In the genomic region with DNA sequence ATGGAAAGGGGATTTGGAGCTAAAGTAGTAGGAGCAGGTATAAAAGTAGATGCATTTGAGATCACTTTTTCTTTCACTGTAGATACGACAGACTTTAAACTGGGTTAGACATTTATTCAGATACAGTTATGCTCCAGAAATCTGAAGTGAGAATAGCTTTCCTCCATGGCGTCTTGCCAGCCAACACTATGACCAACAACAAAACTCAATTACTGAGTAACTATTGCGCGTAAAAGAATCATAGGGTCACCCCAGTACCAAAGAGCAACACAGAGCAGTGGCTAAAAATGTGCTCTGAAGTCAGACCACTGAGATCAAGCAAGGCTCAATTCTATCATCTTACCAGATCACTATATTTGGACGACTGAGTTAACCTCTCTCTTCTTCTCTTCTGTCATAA, we compare ENCODE assay signal across 27 cellular contexts.
"Had no signal": no experiment of that assay in that cellular context is flagged by ENCODE, and none has a peak within 500 bp of the region (broad histone marks: within the 10 kb centered on the region; RNA-seq: fewer than 3 reads in every experiment).

No MANE protein-coding gene starts in this region.

- H3K36me3 ChIP-seq: esophagus muscularis mucosa, gastroesophageal sphincter, heart right ventricle, left lung, neural progenitor cell, prostate gland, sigmoid colon, tibial nerve, upper lobe of left lung had no signal

- H3K4me2 ChIP-seq: neural progenitor cell had no signal

- H3K9me3 ChIP-seq: esophagus muscularis mucosa, gastroesophageal sphincter, heart right ventricle, left lung, mucosa of descending colon, prostate gland, sigmoid colon, testis, tibial nerve, upper lobe of left lung had no signal

- DNase-seq: cerebellar nuclear complex; dorsolateral prefrontal cortex; effector CD8-positive, alpha-beta T cell; endodermal cell; foreskin keratinocyte; heart right ventricle; hippocampal formation; left lung; mesenchymal stem cell; mucosa of descending colon; naive B cell; right cardiac atrium; sigmoid colon; stimulated activated CD4-positive, alpha-beta T cell treated with anti-CD3 and anti-CD28 coated beads, Interleukin-2, amount 100 ng/mL, for 24 hours; stimulated activated CD4-positive, alpha-beta T cell treated with anti-CD3 and anti-CD28 coated beads, Interleukin-4, amount 100 ng/mL, for 24 hours; stimulated activated naive CD8-positive, alpha-beta T cell treated with anti-CD3 and anti-CD28 coated beads, Interleukin-15, Interleukin-2, amounts not matched to agents 100 U/mL and 50 U/mL, for 24 hours; substantia nigra; testis; upper lobe of left lung had no signal

- H3K27me3 ChIP-seq: dorsolateral prefrontal cortex, esophagus muscularis mucosa, foreskin keratinocyte, gastroesophageal sphincter, heart right ventricle, left lung, neural progenitor cell, sigmoid colon, testis, tibial nerve, upper lobe of left lung had no signal

- H3K4me3 ChIP-seq: left lung, mucosa of descending colon, neural progenitor cell, prostate gland, sigmoid colon, testis, upper lobe of left lung had no signal

- H3K27ac ChIP-seq: dorsolateral prefrontal cortex, epithelial cell of prostate, foreskin keratinocyte, gastroesophageal sphincter, heart right ventricle, left lung, neural progenitor cell, prostate gland, testis, upper lobe of left lung had no signal

- H3K4me1 ChIP-seq: esophagus muscularis mucosa, foreskin keratinocyte, gastroesophageal sphincter, heart right ventricle, left lung, prostate gland, sigmoid colon, testis, upper lobe of left lung had no signal

- H3K9ac ChIP-seq: neural progenitor cell had no signal

- ATAC-seq: foreskin keratinocyte; gastroesophageal sphincter; heart right ventricle; left lung; mucosa of descending colon; natural killer cell treated with Interleukin-12 subunit alpha and Interleukin-12 subunit beta and Interleukin-15 and Interleukin-18, amount 100 ng/mL, for 72 hours; right cardiac atrium; stimulated activated effector memory CD8-positive, alpha-beta T cell treated with anti-CD3 and anti-CD28 coated beads, Interleukin-12 subunit alpha, Interleukin-12 subunit beta, amount 100 ng/mL, for 72 hours; stimulated activated naive CD8-positive, alpha-beta T cell treated with anti-CD3 and anti-CD28 coated beads, Interleukin-15, Interleukin-2, amounts not matched to agents 100 U/mL and 50 U/mL, for 24 hours had no signal
